In the genomic region with DNA sequence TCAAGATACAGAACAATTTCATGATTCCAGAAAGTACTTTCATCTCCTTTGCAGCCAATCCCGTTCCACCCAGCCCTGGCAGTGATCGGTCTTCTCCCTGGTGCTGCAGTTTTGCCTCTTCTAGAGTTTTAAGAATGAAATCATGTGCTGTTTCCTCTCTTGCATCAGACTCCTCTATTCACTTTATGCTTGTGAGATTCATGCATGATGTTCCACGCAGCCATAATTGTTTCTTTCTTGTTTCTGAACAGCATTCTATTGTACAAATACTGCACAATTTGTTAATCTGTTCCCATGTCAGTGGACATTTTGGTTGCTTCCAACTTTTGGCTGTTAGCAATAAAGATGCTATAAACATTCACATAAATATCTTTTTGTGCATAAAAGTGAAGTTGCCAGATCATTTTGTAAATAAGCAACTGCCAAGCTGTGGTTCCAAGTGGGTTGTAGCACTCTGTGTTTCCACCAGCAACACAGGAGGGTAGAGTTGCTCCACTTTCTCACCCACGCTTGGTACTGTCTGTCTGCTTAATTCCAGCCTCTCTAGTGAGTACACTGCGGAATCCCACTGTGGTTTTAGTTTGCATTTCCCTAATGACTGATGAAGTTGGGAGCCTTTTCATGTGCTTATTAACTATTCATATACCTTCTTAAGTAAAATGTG, we compare ENCODE assay signal across 28 cellular contexts.
A peak's percentile ranks its signal among the peaks of the same experiment; 100 is the strongest.
DNase-seq lines count a peak whose midpoint lies in the region; ATAC-seq and TF ChIP-seq lines count a peak whose summit lies in the region.
"Had no signal": no experiment of that assay in that cellular context is flagged by ENCODE, and none has a peak within 500 bp of the region (broad histone marks: within the 10 kb centered on the region; RNA-seq: fewer than 3 reads in every experiment).

No MANE protein-coding gene starts in this region.

- H3K36me3 Mint-ChIP-seq in brain: no peaks in the 10 kb centered on the region
- H3K36me3 Mint-ChIP-seq: activated naive CD8-positive, alpha-beta T cell treated with anti-CD3 and anti-CD28 coated beads for 36 hours; neural progenitor cell; type B pancreatic cell had no signal

- H3K4me1 Mint-ChIP-seq in brain: peaks cover 9% of the 10 kb centered on the region

- H3K27ac ChIP-seq in substantia nigra (ENCODE audit: low read depth, low read length, poor library complexity, severe bottlenecking): peak overlapping the region; percentile 52
- H3K27ac ChIP-seq: ascending aorta, C4-2B, neural progenitor cell, sigmoid colon, SJSA1 had no signal

- no peak for TF ChIP-seq CTCF in brain (conservative IDR thresholded peaks at IDR 0.05)

- H3K27ac Mint-ChIP-seq in brain: peak overlapping the region in 3 of 5 experiments; percentile 41 to 68 (median 41)
- H3K27ac Mint-ChIP-seq: activated naive CD8-positive, alpha-beta T cell treated with anti-CD3 and anti-CD28 coated beads for 36 hours; activated T-helper 1 cell treated with anti-CD3 and anti-CD28 coated beads, Interleukin-12 subunit alpha, Interleukin-12 subunit beta, Interleukin-2, Interleukin-4 antibody, amounts not matched to agents 30 ng/mL and 10 ng/mL and 1 ng/mL, durations not matched to agents 14 hours and 24 hours and 36 hours; neural progenitor cell; stimulated activated naive CD8-positive, alpha-beta T cell treated with anti-CD3 and anti-CD28 coated beads, Interleukin-15, amount 100 ng/mL, for 72 hours; T-helper 17 cell; type B pancreatic cell had no signal

- H3K4me3 Mint-ChIP-seq in brain: no peak overlapping the region
- H3K4me3 Mint-ChIP-seq: activated naive CD8-positive, alpha-beta T cell treated with anti-CD3 and anti-CD28 coated beads for 36 hours; activated T-helper 1 cell treated with anti-CD3 and anti-CD28 coated beads, Interleukin-12 subunit alpha, Interleukin-12 subunit beta, Interleukin-2, Interleukin-4 antibody, amounts not matched to agents 30 ng/mL and 10 ng/mL and 1 ng/mL, durations not matched to agents 14 hours and 24 hours and 36 hours; neural progenitor cell; stimulated activated naive CD8-positive, alpha-beta T cell treated with anti-CD3 and anti-CD28 coated beads, Interleukin-15, amount 100 ng/mL, for 72 hours; T-helper 17 cell; type B pancreatic cell had no signal

- no peak for ATAC-seq in GM21717 (IDR thresholded peaks at IDR 0.05; ENCODE audit: unreplicated experiment)
- ATAC-seq in HG03442 (IDR thresholded peaks at IDR 0.05; ENCODE audit: unreplicated experiment): no peak
- ATAC-seq: esophagus mucosa; stimulated activated naive CD8-positive, alpha-beta T cell treated with anti-CD3 and anti-CD28 coated beads, Interleukin-15, amount 100 ng/mL, for 72 hours; T-helper 17 cell had no signal

- H3K27me3 Mint-ChIP-seq in brain: peaks cover 4% of the 10 kb centered on the region

- peak; percentile 69 for DNase-seq in GM03348 (ENCODE audit: low spot score)
- peak; percentile 54 for DNase-seq in foreskin melanocyte
- DNase-seq in substantia nigra (lab: John Stamatoyannopoulos, UW): no peak
- no peak for DNase-seq in central memory CD4-positive, alpha-beta T cell
- DNase-seq: ACHN; activated CD4-positive, alpha-beta T cell treated with anti-CD3 and anti-CD28 coated beads for 4 hours; activated naive CD8-positive, alpha-beta T cell treated with anti-CD3 and anti-CD28 coated beads for 36 hours; Calu3; effector CD8-positive, alpha-beta T cell; kidney; NCI-H1105 treated with DMSO at 0.1 percent for 48 hours; NCI-H2029; NCI-H2227 treated with DMSO at 0.1 percent for 48 hours; NCI-H69; sigmoid colon; stimulated activated CD4-positive, alpha-beta T cell treated with anti-CD3 and anti-CD28 coated beads, Interleukin-15, amount 100 ng/mL, for 24 hours; stimulated activated naive CD8-positive, alpha-beta T cell treated with anti-CD3 and anti-CD28 coated beads, Interleukin-15, amount 100 ng/mL, for 72 hours; T-helper 17 cell had no signal

- H3K9me3 Mint-ChIP-seq in brain: peaks cover 0 to 4% (median 0%) of the 10 kb centered on the region in 5 experiments
- H3K9me3 Mint-ChIP-seq: activated naive CD8-positive, alpha-beta T cell treated with anti-CD3 and anti-CD28 coated beads for 36 hours; activated T-helper 1 cell treated with anti-CD3 and anti-CD28 coated beads, Interleukin-12 subunit alpha, Interleukin-12 subunit beta, Interleukin-2, Interleukin-4 antibody, amounts not matched to agents 30 ng/mL and 10 ng/mL and 1 ng/mL, durations not matched to agents 14 hours and 24 hours and 36 hours; neural progenitor cell; stimulated activated naive CD8-positive, alpha-beta T cell treated with anti-CD3 and anti-CD28 coated beads, Interleukin-15, amount 100 ng/mL, for 72 hours; type B pancreatic cell had no signal

Comparison
In these comparisons a context has a peak if more than half of its experiments do, and no peak if none do; other contexts are left out.
1. DNase-seq: peak in GM03348 (single experiment) and foreskin melanocyte (single experiment); none in substantia nigra (0 of 49) and central memory CD4-positive, alpha-beta T cell (single experiment).